Comparison of ENCODE assay signal across 8 cellular contexts in genomic region chr1:174999926-175000696, GRCh38. TPM values are rescaled to one million over a fixed set of nuclear protein-coding genes. Genes with fewer than 3 reads are reported as not detected.
DNase-seq lines count a peak whose midpoint lies in the region; ATAC-seq and TF ChIP-seq lines count a peak whose summit lies in the region.

CACYBP (plus strand) TSS chr1:174999947; CDS start chr1:175000181, 234 bp downstream.

- peaks cover 6% of the 10 kb centered on the region for H3K36me3 Mint-ChIP-seq in WTC11
- peaks cover 13% of the 10 kb centered on the region for H3K36me3 Mint-ChIP-seq in effector memory CD8-positive, alpha-beta T cell (ENCODE audit: insufficient read depth)

- H3K27ac ChIP-seq in mesodermal cell (ENCODE audit: low read depth, low read length, severe bottlenecking) (peak within 1 kb of the TSS; percentile 100), testis (peak within 1 kb of the TSS; percentile 95 to 98)

- TF ChIP-seq POLR2A in testis (IDR thresholded peaks at IDR 0.05): peak; percentile 21

- H3K4me3 ChIP-seq in mesodermal cell (ENCODE audit: extremely low read depth, insufficient read depth, low read length, poor library complexity, severe bottlenecking) (peak within 1 kb of the TSS; percentile 98), testis (peak within 1 kb of the TSS; percentile 83 to 94)

- H3K4me1 ChIP-seq in mesodermal cell (ENCODE audit: control insufficient read depth, insufficient read depth, low read length, poor library complexity, severe bottlenecking) (peaks cover 13% of the 10 kb centered on the region), testis (peaks cover 5% of the 10 kb centered on the region)

- peaks cover 32% of the 10 kb centered on the region for H3K4me1 Mint-ChIP-seq in WTC11
- peaks cover 22 to 43% of the 10 kb centered on the region in 2 donors for H3K4me1 Mint-ChIP-seq in effector memory CD8-positive, alpha-beta T cell (ENCODE audit: low read depth in 2 of 2)

- CTCF ChIA-PET in WTC11 (lab: Charles Lee): interaction anchor here (0.9 to 3.2 kb wide), 13 partner anchors 18 to 737 kb away, joined by 3 to 15 read pairs (median 7); partner anchors contain the start of gene MRPS14

- POLR2A ChIA-PET in WTC11 (lab: Charles Lee): interaction anchor here (0.5 to 3.8 kb wide), 11 partner anchors 12 to 978 kb away, joined by 3 to 27 read pairs (median 4); partner anchors contain the start of genes MRPS14 and RC3H1

- peak; percentile 0 for ATAC-seq in GM21515 (IDR thresholded peaks at IDR 0.05; ENCODE audit: unreplicated experiment)
- no peak for ATAC-seq in WTC11
- peak; percentile 3 for ATAC-seq in effector memory CD8-positive, alpha-beta T cell (replicated peaks)
- no peak for ATAC-seq in HG02642 (IDR thresholded peaks at IDR 0.05; ENCODE audit: poor library complexity, unreplicated experiment)

- no peak within 1 kb of the TSS for H3K4me3 Mint-ChIP-seq in WTC11
- no peak within 1 kb of the TSS for H3K4me3 Mint-ChIP-seq in effector memory CD8-positive, alpha-beta T cell

- H3K27ac Mint-ChIP-seq in WTC11: peak within 1 kb of the TSS; percentile 88
- H3K27ac Mint-ChIP-seq in effector memory CD8-positive, alpha-beta T cell: no peak within 1 kb of the TSS

- intact Hi-C loops in testis (cut with DNase I; ENCODE audit: low total_unique reads): no loop called here

- 0% methylated on average over 51 to 56 of the region's 71 CpGs for WGBS in mesodermal cell (ENCODE audit: insufficient coverage in 2 of 2), 2 experiments
- WGBS in testis, 2 donors: 1% methylated on average over 17 to 70 of the region's 71 CpGs

- no peaks in the 10 kb centered on the region for H3K27me3 Mint-ChIP-seq in WTC11 (ENCODE audit: low read depth)
- no peaks in the 10 kb centered on the region for H3K27me3 Mint-ChIP-seq in effector memory CD8-positive, alpha-beta T cell

- peak; percentile 23 for DNase-seq in DMS79 (lab: John Stamatoyannopoulos, UW)
- peak; percentile 11 for DNase-seq in LoVo (ENCODE audit: low spot score)
- DNase-seq in WTC11 (ENCODE audit: low spot score): no peak
- peak in 1 of 3 experiments; percentile 33 for DNase-seq in effector memory CD8-positive, alpha-beta T cell
- DNase-seq in testis: peak; percentile 43

- no peaks in the 10 kb centered on the region for H3K9me3 Mint-ChIP-seq in WTC11
- H3K9me3 Mint-ChIP-seq in effector memory CD8-positive, alpha-beta T cell: no peaks in the 10 kb centered on the region

- peaks cover 11% of the 10 kb centered on the region for H3K36me3 ChIP-seq in mesodermal cell (ENCODE audit: control insufficient read depth, insufficient read depth, low read length)
- H3K36me3 ChIP-seq in testis (ENCODE audit: low read depth, missing control alignments): no peaks in the 10 kb centered on the region

- TF ChIP-seq CTCF in WTC11 (IDR thresholded peaks at IDR 0.05) (no peak), testis (IDR thresholded peaks at IDR 0.05) (no peak)

- H3K9me3 ChIP-seq in mesodermal cell (ENCODE audit: control insufficient read depth, low read length) (no peaks in the 10 kb centered on the region), testis (no peaks in the 10 kb centered on the region)

- H3K27me3 ChIP-seq in testis: no peaks in the 10 kb centered on the region

TF ChIP-seq in WTC11, 78 proteins besides CTCF, POLR2A, EP300 and RAD21 (continues in another document):
- TF ChIP-seq USF1 (CRISPR knock-in tag; IDR thresholded peaks at IDR 0.05) (no peak), NR3C1 (CRISPR knock-in tag; conservative IDR thresholded peaks at IDR 0.05; ENCODE audit: low read depth) (no peak), ZBTB43 (CRISPR knock-in tag; IDR thresholded peaks at IDR 0.05) (peak; percentile 75; the same call in 1 of the 2 replicates), ELF4 (CRISPR knock-in tag; IDR thresholded peaks at IDR 0.05; ENCODE audit: low read depth) (no peak), PREB (CRISPR knock-in tag; IDR thresholded peaks at IDR 0.05; ENCODE audit: borderline replicate concordance) (peak; percentile 39; the same call in 1 of the 2 replicates), HMGXB4 (CRISPR knock-in tag; IDR thresholded peaks at IDR 0.05) (peak; percentile 86; the same call in 1 of the 2 replicates), NFE2L1 (CRISPR knock-in tag; IDR thresholded peaks at IDR 0.05) (peak; percentile 89; the same call in 1 of the 2 replicates), ZNF138 (CRISPR knock-in tag; conservative IDR thresholded peaks at IDR 0.05) (no peak), ZNF512 (CRISPR knock-in tag; IDR thresholded peaks at IDR 0.05; ENCODE audit: borderline replicate concordance) (no peak), FOXP1 (CRISPR knock-in tag; IDR thresholded peaks at IDR 0.05; ENCODE audit: borderline replicate concordance) (peak; percentile 35; the same call in 1 of the 2 replicates), TCF7 (CRISPR knock-in tag; IDR thresholded peaks at IDR 0.05; ENCODE audit: low read depth) (no peak), HMGA2 (CRISPR knock-in tag; IDR thresholded peaks at IDR 0.05) (no peak), E2F5 (CRISPR knock-in tag; IDR thresholded peaks at IDR 0.05) (peak; percentile 87), SMAD3 (CRISPR knock-in tag; IDR thresholded peaks at IDR 0.05; ENCODE audit: borderline replicate concordance) (peak; percentile 47), NR2C2 (CRISPR knock-in tag; IDR thresholded peaks at IDR 0.05) (peak; percentile 57; the same call in 1 of the 2 replicates), RORB (CRISPR knock-in tag; IDR thresholded peaks at IDR 0.05) (no peak), GABPB1 (CRISPR knock-in tag; IDR thresholded peaks at IDR 0.05) (0 out of 2 replicates have a peak, but pooled peaks have one; percentile 52), TEAD1 (CRISPR knock-in tag; IDR thresholded peaks at IDR 0.05) (peak; percentile 57; the same call in 1 of the 2 replicates)

RNA-seq across cellular contexts. Expression of gene CACYBP, which starts in this region (rescaled TPM):
- total RNA-seq in WTC11 (2021) (167 to 211 TPM (median 185 TPM) in 3 replicates), testis (100 to 1,000 TPM in 1 of 2 donors, 10 to 100 TPM in 1; 74.4 to 120 TPM)
- 99.1 TPM for polyA plus RNA-seq in mesodermal cell (2013, experiment 1 of 2)
- polyA plus RNA-seq in mesodermal cell (2013, experiment 2 of 2): 134 TPM
- polyA plus RNA-seq in testis (ENCODE audit: insufficient read depth, low read depth, low replicate concordance): 121 TPM

Comparison
In these comparisons a context has a peak if more than half of its experiments do, and no peak if none do; other contexts are left out.
1. ATAC-seq: peak in GM21515 (single experiment) and effector memory CD8-positive, alpha-beta T cell (single experiment); none in WTC11 (single experiment) and HG02642 (single experiment).